Comparison of ENCODE assay signal across 1 cellular context in genomic region chr11:68974421-68975194, GRCh38.
A peak's percentile ranks its signal among the peaks of the same experiment; 100 is the strongest.
TF ChIP-seq lines count a peak whose summit lies in the region.

No MANE protein-coding gene starts in this region.

TF ChIP-seq in GM12878, 131 proteins besides CTCF, POLR2A, EP300 and RAD21 (continued from another document and continues in another):
- TF ChIP-seq HSF1 (IDR thresholded peaks at IDR 0.05; ENCODE audit: low read depth, low read length): no peak
- TF ChIP-seq IRF3 (IDR thresholded peaks at IDR 0.05): no peak
- TF ChIP-seq ZNF622 (IDR thresholded peaks at IDR 0.05): no peak
- TF ChIP-seq ASH2L (IDR thresholded peaks at IDR 0.05; ENCODE audit: borderline replicate concordance, low read depth): no peak
- no peak for TF ChIP-seq ZNF274 (IDR thresholded peaks at IDR 0.05; ENCODE audit: insufficient read depth, insufficient read length)
- no peak for TF ChIP-seq TCF12 (IDR thresholded peaks at IDR 0.05; ENCODE audit: low read depth, low read length)
- no peak for TF ChIP-seq IRF4 (IDR thresholded peaks at IDR 0.05; ENCODE audit: low read depth, low read length)
- no peak for TF ChIP-seq MAX (IDR thresholded peaks at IDR 0.05; ENCODE audit: low read depth, low read length)
- TF ChIP-seq MXI1 (IDR thresholded peaks at IDR 0.05; ENCODE audit: low read depth, low read length): no peak
- TF ChIP-seq NRF1 (conservative IDR thresholded peaks at IDR 0.05; ENCODE audit: low read depth, low read length): no peak
- TF ChIP-seq LARP7 (IDR thresholded peaks at IDR 0.05): no peak
- no peak for TF ChIP-seq YBX1 (IDR thresholded peaks at IDR 0.05)
- peak; percentile 64 for TF ChIP-seq USF1 (IDR thresholded peaks at IDR 0.05; ENCODE audit: borderline replicate concordance, extremely low read length, insufficient read depth, low read depth, low read length)
- no peak for TF ChIP-seq SREBF1 (IDR thresholded peaks at IDR 0.05; ENCODE audit: low read length)
- TF ChIP-seq GABPA (IDR thresholded peaks at IDR 0.05; ENCODE audit: low read depth): no peak
- TF ChIP-seq TAF1 (IDR thresholded peaks at IDR 0.05; ENCODE audit: borderline replicate concordance, low read depth, low read length): no peak
- no peak for TF ChIP-seq RELB (IDR thresholded peaks at IDR 0.05; ENCODE audit: low read depth)
- TF ChIP-seq SUZ12 (IDR thresholded peaks at IDR 0.05; ENCODE audit: unreplicated experiment): no peak
- TF ChIP-seq EGR1 (IDR thresholded peaks at IDR 0.05; ENCODE audit: borderline replicate concordance in 1 of 2, low read depth in 2 of 2, low read length in 2 of 2): no peak
- TF ChIP-seq MLLT1 (IDR thresholded peaks at IDR 0.05): no peak
- TF ChIP-seq KLF5 (IDR thresholded peaks at IDR 0.05; ENCODE audit: partially characterized antibody): no peak
- TF ChIP-seq BACH1 (IDR thresholded peaks at IDR 0.05; ENCODE audit: borderline replicate concordance): no peak
- no peak for TF ChIP-seq RB1 (IDR thresholded peaks at IDR 0.05; ENCODE audit: borderline replicate concordance)
- TF ChIP-seq ATF2 (IDR thresholded peaks at IDR 0.05; ENCODE audit: low read length): no peak
- TF ChIP-seq NBN (IDR thresholded peaks at IDR 0.05): no peak
- TF ChIP-seq HCFC1 (IDR thresholded peaks at IDR 0.05; ENCODE audit: low read length): peak; percentile 65
- TF ChIP-seq RAD51 (IDR thresholded peaks at IDR 0.05): peak; percentile 56; the same call in 1 of the 2 replicates
- TF ChIP-seq ZNF24 (IDR thresholded peaks at IDR 0.05): no peak
- TF ChIP-seq DPF2 (IDR thresholded peaks at IDR 0.05): no peak
- peak; percentile 17; the same call in 1 of the 2 replicates for TF ChIP-seq USF2 (IDR thresholded peaks at IDR 0.05; ENCODE audit: borderline replicate concordance, low read depth, low read length)
- no peak for TF ChIP-seq IKZF1 (conservative IDR thresholded peaks at IDR 0.05)
- TF ChIP-seq CEBPB (IDR thresholded peaks at IDR 0.05; ENCODE audit: borderline replicate concordance in 1 of 2, low read depth in 2 of 2, low read length in 2 of 2): no peak
- TF ChIP-seq ATF3 (IDR thresholded peaks at IDR 0.05; ENCODE audit: borderline replicate concordance, extremely low read depth, low read depth, low read length): peak; percentile 47; the same call in 1 of the 2 replicates
- TF ChIP-seq HDGF (IDR thresholded peaks at IDR 0.05): no peak
- no peak for TF ChIP-seq NKRF (conservative IDR thresholded peaks at IDR 0.05)
- no peak for TF ChIP-seq TCF3 (IDR thresholded peaks at IDR 0.05; ENCODE audit: borderline replicate concordance, insufficient read depth, low read depth, low read length)
- no peak for TF ChIP-seq NFYA (IDR thresholded peaks at IDR 0.05; ENCODE audit: borderline replicate concordance, low read depth, low read length)
- no peak for TF ChIP-seq SUPT20H (IDR thresholded peaks at IDR 0.05; ENCODE audit: borderline replicate concordance, control insufficient read depth, low read depth, low read length)
- no peak for TF ChIP-seq SIN3A (IDR thresholded peaks at IDR 0.05; ENCODE audit: low read depth, low read length)
- no peak for TF ChIP-seq HDAC2 (IDR thresholded peaks at IDR 0.05)
- no peak for TF ChIP-seq SKIL (IDR thresholded peaks at IDR 0.05; ENCODE audit: low read depth, poor library complexity, severe bottlenecking)
- TF ChIP-seq ETV6 (conservative IDR thresholded peaks at IDR 0.05 in 1 of 2, IDR thresholded peaks at IDR 0.05 in 1 of 2; ENCODE audit: borderline replicate concordance in 1 of 2, low read depth in 1 of 2): no peak
- no peak for TF ChIP-seq STAT3 (IDR thresholded peaks at IDR 0.05; ENCODE audit: low read depth, low read length)
- TF ChIP-seq CUX1 (IDR thresholded peaks at IDR 0.05; ENCODE audit: insufficient replicate concordance, low read depth, low read length): no peak
- no peak for TF ChIP-seq CHD1 (IDR thresholded peaks at IDR 0.05; ENCODE audit: low read depth, low read length)
- peak; percentile 89 for TF ChIP-seq YY1 (IDR thresholded peaks at IDR 0.05; ENCODE audit: low read depth, low read length)
